ENCODE assay signal across 8 cellular contexts in genomic region chr19:53867225-53868090, GRCh38. TPM values are rescaled to one million over a fixed set of nuclear protein-coding genes. Genes with fewer than 3 reads are reported as not detected.
DNase-seq lines count a peak whose midpoint lies in the region; ATAC-seq and TF ChIP-seq lines count a peak whose summit lies in the region.

Gene MYADM (plus strand): TSS chr19:53867883. CDS start chr19:53873530, 5,647 bp downstream.

- H3K27ac ChIP-seq in AG04450 (ENCODE audit: low read depth, low read length) (peak within 1 kb of the TSS; percentile 97), mesenchymal stem cell (ENCODE audit: low read length, poor library complexity, severe bottlenecking) (peak within 1 kb of the TSS; percentile 82)

- peak within 1 kb of the TSS; percentile 95 to 99 for H3K18ac ChIP-seq in mesenchymal stem cell (ENCODE audit: low read depth in 1 of 2, low read length in 2 of 2)

- peak within 1 kb of the TSS; percentile 62 for H2AFZ ChIP-seq in mesenchymal stem cell (ENCODE audit: low read depth, low read length)

- POLR2A ChIA-PET in AG04450 (lab: Yijun Ruan, JAX) = interaction anchor here (0.5 to 2.0 kb wide), 11 partner anchors 9 to 443 kb away, joined by 3 to 10 read pairs (median 3); partner anchors contain the start of genes CNOT3, PRPF31 and TFPT

- peak within 1 kb of the TSS; percentile 67 for H2AK5ac ChIP-seq in mesenchymal stem cell (ENCODE audit: low read length, severe bottlenecking)

- TF ChIP-seq CTCF in AG04450 (IDR thresholded peaks at IDR 0.05; ENCODE audit: low read depth, low read length) = no peak

- peak within 1 kb of the TSS in 1 of 2 experiments; percentile 88 for H3K14ac ChIP-seq in mesenchymal stem cell (ENCODE audit: low read length in 2 of 2)

- H3K36me3 ChIP-seq in NT2/D1 (ENCODE audit: insufficient read depth, insufficient read length, low read length) (peaks cover 17% of the 10 kb centered on the region), mesenchymal stem cell (ENCODE audit: control insufficient read depth in 1 of 2, insufficient read depth in 2 of 2, low read depth in 1 of 2, low read length in 2 of 2) (peaks cover 4 to 7% of the 10 kb centered on the region in 2 experiments)

- H3K4me3 ChIP-seq in AG04450 (ENCODE audit: low read depth, low read length) (peak within 1 kb of the TSS; percentile 93), NT2/D1 (ENCODE audit: insufficient read length, low read depth) (peak within 1 kb of the TSS; percentile 93), mesenchymal stem cell (ENCODE audit: insufficient read depth in 1 of 2, low read depth in 1 of 2, low read length in 2 of 2) (peak within 1 kb of the TSS; percentile 73 to 88)

- CTCF ChIA-PET in AG04450 (lab: Charles Lee) = interaction anchor here (0.7 to 2.1 kb wide), 4 partner anchors 75 to 164 kb away, joined by 3 to 11 read pairs (median 4); no protein-coding TSS in a partner anchor

- H2BK5ac ChIP-seq in mesenchymal stem cell (ENCODE audit: low read depth, low read length, poor library complexity, severe bottlenecking) = peak within 1 kb of the TSS; percentile 78

- peak within 1 kb of the TSS; percentile 94 to 96 for H3K4ac ChIP-seq in mesenchymal stem cell (ENCODE audit: low read depth in 1 of 2, low read length in 2 of 2)

- H2BK15ac ChIP-seq in mesenchymal stem cell (ENCODE audit: low read depth, poor library complexity, severe bottlenecking) = peak within 1 kb of the TSS; percentile 87

- peak within 1 kb of the TSS; percentile 94 for H4K8ac ChIP-seq in mesenchymal stem cell (ENCODE audit: low read length)

- peak within 1 kb of the TSS; percentile 94 for H3K9ac ChIP-seq in NT2/D1 (ENCODE audit: insufficient read length, low read depth)
- H3K9ac ChIP-seq in mesenchymal stem cell (ENCODE audit: low read length) = peak within 1 kb of the TSS; percentile 98

- 2% methylated on average over 34 of the region's 37 CpGs for WGBS in mesenchymal stem cell

- H3K4me1 ChIP-seq in NT2/D1 (ENCODE audit: insufficient read depth, insufficient read length) (peaks cover 6% of the 10 kb centered on the region), mesenchymal stem cell (ENCODE audit: control insufficient read depth, insufficient read depth, low read depth, low read length) (peaks cover 20% of the 10 kb centered on the region)

- no peaks in the 10 kb centered on the region; the same call in 1 of the 2 replicates for H3K9me3 ChIP-seq in AG04450 (ENCODE audit: control insufficient read depth, insufficient read depth, low read length)
- no peaks in the 10 kb centered on the region for H3K9me3 ChIP-seq in NT2/D1 (ENCODE audit: insufficient read depth, low read length)
- no peaks in the 10 kb centered on the region for H3K9me3 ChIP-seq in mesenchymal stem cell (ENCODE audit: control insufficient read depth, low read length)

- H3K4me2 ChIP-seq in mesenchymal stem cell (ENCODE audit: low read length, poor library complexity, severe bottlenecking) = peak within 1 kb of the TSS; percentile 87

- H3K27me3 ChIP-seq in AG04450 (ENCODE audit: control insufficient read depth, insufficient read depth, low read length) (no peaks in the 10 kb centered on the region), NT2/D1 (ENCODE audit: insufficient read depth, insufficient read length) (no peaks in the 10 kb centered on the region), mesenchymal stem cell (ENCODE audit: control insufficient read depth in 1 of 2, insufficient read depth in 1 of 2, low read length in 2 of 2) (no peaks in the 10 kb centered on the region)

- in situ Hi-C loops in endometrial microvascular endothelial cells (cut with HindIII; ENCODE audit: inconsistent ontology term, low pct_unique_long_range_greater_than_20kb, low sequenced_read_pairs) = no loop called here

- peaks cover 5% of the 10 kb centered on the region for H3K79me1 ChIP-seq in mesenchymal stem cell (replicated peaks; ENCODE audit: low read length, poor library complexity, severe bottlenecking)

- peak within 1 kb of the TSS in 1 of 2 experiments; percentile 54 for H3K23ac ChIP-seq in mesenchymal stem cell (ENCODE audit: low read length in 2 of 2)

- peak; percentile 96 for DNase-seq in AG04450 (ENCODE audit: low read depth, low spot score)
- peak; percentile 97 for DNase-seq in NT2/D1 (ENCODE audit: low read depth, low spot score)
- peak; percentile 100 for DNase-seq in activated CD8-positive, alpha-beta memory T cell treated with anti-CD3 and anti-CD28 coated beads, Interleukin-2, amount 50 U/mL, for 4 hours
- peak; percentile 100 for DNase-seq in mesenchymal stem cell
- peak; percentile 99 for DNase-seq in stimulated activated CD8-positive, alpha-beta memory T cell treated with anti-CD3 and anti-CD28 coated beads, Interleukin-12 subunit alpha, Interleukin-12 subunit beta, amount 100 ng/mL, for 1 hour (ENCODE audit: low read depth)

- peak within 1 kb of the TSS; percentile 99 for H4K91ac ChIP-seq in mesenchymal stem cell (ENCODE audit: low read length)

- peak within 1 kb of the TSS; percentile 88 for H2BK120ac ChIP-seq in mesenchymal stem cell (ENCODE audit: low read depth, low read length)

- H2BK12ac ChIP-seq in mesenchymal stem cell (ENCODE audit: low read length in 2 of 2) = peak within 1 kb of the TSS; percentile 71 to 88

- ATAC-seq in GM18870 (IDR thresholded peaks at IDR 0.05; ENCODE audit: unreplicated experiment) (peak; percentile 73), HG03108 (IDR thresholded peaks at IDR 0.05; ENCODE audit: unreplicated experiment) (peak; percentile 64)

RNA-seq across cellular contexts. Expression of gene MYADM, which starts in this region (rescaled TPM):
- polyA plus RNA-seq in AG04450 (2011; rRNA removed) = 39.3 and 71.0 TPM in 2 replicates
- 70.6 and 76.6 TPM in 2 replicates for polyA minus RNA-seq in AG04450 (2011; rRNA and poly(A)+ RNA removed)
- 60.7 TPM for total RNA-seq in endometrial microvascular endothelial cells (ENCODE audit: inconsistent ontology term)
- 318 TPM for polyA plus RNA-seq in mesenchymal stem cell (2013, experiment 1 of 2)
- 307 TPM for polyA plus RNA-seq in mesenchymal stem cell (2013, experiment 2 of 2)

Comparison
In these comparisons a context has a peak if more than half of its experiments do, and no peak if none do; other contexts are left out.
1. Peak in every context shown above with its lines: DNase-seq, ATAC-seq, H3K4me3 ChIP-seq and H3K27ac ChIP-seq.